10 cellular contexts compared by ENCODE assay signal in genomic region chr7:36686499-36686898, GRCh38. TPM values are rescaled to one million over a fixed set of nuclear protein-coding genes. Genes with fewer than 3 reads are reported as not detected.
DNase-seq lines count a peak whose midpoint lies in the region; ATAC-seq and TF ChIP-seq lines count a peak whose summit lies in the region.
"Had no signal": no experiment of that assay in that cellular context is flagged by ENCODE, and none has a peak within 500 bp of the region (broad histone marks: within the 10 kb centered on the region; RNA-seq: fewer than 3 reads in every experiment).

No MANE protein-coding gene starts in this region.

- no peaks in the 10 kb centered on the region for H3K9me3 ChIP-seq in sigmoid colon
- H3K9me3 ChIP-seq: heart right ventricle had no signal

- no peaks in the 10 kb centered on the region for H3K27me3 ChIP-seq in sigmoid colon
- H3K27me3 ChIP-seq: heart right ventricle had no signal

- no peaks in the 10 kb centered on the region for H3K36me3 ChIP-seq in sigmoid colon

- ATAC-seq in activated CD8-positive, alpha-beta memory T cell treated with anti-CD3 and anti-CD28 coated beads, Interleukin-2, amount 10 ng/mL, durations not matched to agents 7 days and 5 days: peak; percentile 86
- ATAC-seq in left cardiac atrium: no peak
- ATAC-seq: heart right ventricle had no signal

- intact Hi-C loops in left cardiac atrium (cut with DNase I): loop anchor here in 1 of 2 donors (10.0 kb wide), 1 partner anchor 518 kb away; no protein-coding TSS in a partner anchor
- intact Hi-C loops in sigmoid colon (cut with DNase I): no loop called here

- peak; percentile 65 for DNase-seq in LoVo (ENCODE audit: low spot score)
- peak; percentile 75 for DNase-seq in activated CD8-positive, alpha-beta memory T cell treated with anti-CD3 and anti-CD28 coated beads, Interleukin-2, amount 10 ng/mL, durations not matched to agents 7 days and 5 days
- DNase-seq in fibroblast of the aortic adventitia (ENCODE audit: low read depth): peak; percentile 8
- peak; percentile 37 to 48 for DNase-seq in stimulated activated CD8-positive, alpha-beta memory T cell treated with anti-CD3 and anti-CD28 coated beads, Interleukin-2, amount 100 ng/mL, for 48 hours (ENCODE audit: low read depth in 2 of 2)
- DNase-seq in cerebellar nuclear complex (lab: John Stamatoyannopoulos, UW): no peak
- no peak for DNase-seq in cortex of kidney (lab: John Stamatoyannopoulos, UW)
- DNase-seq in left cardiac atrium: no peak
- DNase-seq in sigmoid colon: no peak
- DNase-seq: heart right ventricle had no signal

- no peak for TF ChIP-seq POLR2A in sigmoid colon (IDR thresholded peaks at IDR 0.05)

- H3K4me3 ChIP-seq in fibroblast of the aortic adventitia (ENCODE audit: low read depth, low read length): no peak overlapping the region
- no peak overlapping the region for H3K4me3 ChIP-seq in sigmoid colon
- H3K4me3 ChIP-seq: heart right ventricle had no signal

- no peak overlapping the region for H3K4me3 Mint-ChIP-seq in activated CD8-positive, alpha-beta memory T cell treated with anti-CD3 and anti-CD28 coated beads, Interleukin-2, amount 10 ng/mL, durations not matched to agents 7 days and 5 days

- TF ChIP-seq CTCF in fibroblast of the aortic adventitia (IDR thresholded peaks at IDR 0.05; ENCODE audit: insufficient read depth, low read length) (no peak), sigmoid colon (IDR thresholded peaks at IDR 0.05) (no peak)

- H3K9me3 Mint-ChIP-seq in activated CD8-positive, alpha-beta memory T cell treated with anti-CD3 and anti-CD28 coated beads, Interleukin-2, amount 10 ng/mL, durations not matched to agents 7 days and 5 days (ENCODE audit: low read depth): no peaks in the 10 kb centered on the region

- H3K27ac ChIP-seq in sigmoid colon: no peak overlapping the region
- H3K27ac ChIP-seq: heart right ventricle had no signal

- 68 to 72% methylated on average over 5 of the region's 5 CpGs for WGBS in sigmoid colon, 2 donors

- H3K4me1 ChIP-seq in sigmoid colon: no peaks in the 10 kb centered on the region

- H3K4me1 Mint-ChIP-seq in activated CD8-positive, alpha-beta memory T cell treated with anti-CD3 and anti-CD28 coated beads, Interleukin-2, amount 10 ng/mL, durations not matched to agents 7 days and 5 days: peaks cover 75% of the 10 kb centered on the region

- H3K36me3 Mint-ChIP-seq in activated CD8-positive, alpha-beta memory T cell treated with anti-CD3 and anti-CD28 coated beads, Interleukin-2, amount 10 ng/mL, durations not matched to agents 7 days and 5 days: peaks cover 35% of the 10 kb centered on the region

- peak overlapping the region; percentile 84 for H3K27ac Mint-ChIP-seq in activated CD8-positive, alpha-beta memory T cell treated with anti-CD3 and anti-CD28 coated beads, Interleukin-2, amount 10 ng/mL, durations not matched to agents 7 days and 5 days
- H3K27ac Mint-ChIP-seq: progenitor cell of endocrine pancreas had no signal

- no peaks in the 10 kb centered on the region for H3K27me3 Mint-ChIP-seq in activated CD8-positive, alpha-beta memory T cell treated with anti-CD3 and anti-CD28 coated beads, Interleukin-2, amount 10 ng/mL, durations not matched to agents 7 days and 5 days
- H3K27me3 Mint-ChIP-seq: progenitor cell of endocrine pancreas had no signal

- no peak for TF ChIP-seq EP300 in sigmoid colon (IDR thresholded peaks at IDR 0.05)

- CTCF ChIA-PET in activated CD8-positive, alpha-beta memory T cell treated with anti-CD3 and anti-CD28 coated beads, Interleukin-2, amount 10 ng/mL, durations not matched to agents 7 days and 5 days (lab: Charles Lee): interaction anchor here (1.0 to 2.0 kb wide), 2 partner anchors 9 to 495 kb away, joined by 4 to 8 read pairs; no protein-coding TSS in a partner anchor

RNA-seq across cellular contexts. Expression of gene AOAH, which starts 37.8 kb away (rescaled TPM):
- 10 to 100 TPM; 44.5 to 48.8 TPM for total RNA-seq in activated CD8-positive, alpha-beta memory T cell treated with anti-CD3 and anti-CD28 coated beads, Interleukin-2, amount 10 ng/mL, durations not matched to agents 7 days and 5 days
- 0.74 TPM in 1 of 2 replicates, not detected in the other for total RNA-seq in fibroblast of the aortic adventitia (ENCODE audit: low replicate concordance)
- 1 to 10 TPM; 2.7 to 4.8 TPM for total RNA-seq in left cardiac atrium
- total RNA-seq in sigmoid colon: 10 to 100 TPM in 3 of 4 donors, 1 to 10 TPM in 1; 3.8 to 19.4 (median 13.7) TPM
- 10 to 100 TPM; 16.2 to 61.3 (median 25.2) TPM for polyA plus RNA-seq in sigmoid colon

Comparison
In these comparisons a context has a peak if more than half of its experiments do, and no peak if none do; other contexts are left out.
1. DNase-seq: peak in LoVo (single experiment), activated CD8-positive, alpha-beta memory T cell treated with anti-CD3 and anti-CD28 coated beads, Interleukin-2, amount 10 ng/mL, durations not matched to agents 7 days and 5 days (single experiment), fibroblast of the aortic adventitia (single experiment) and stimulated activated CD8-positive, alpha-beta memory T cell treated with anti-CD3 and anti-CD28 coated beads, Interleukin-2, amount 100 ng/mL, for 48 hours (2 of 2); none in cerebellar nuclear complex (0 of 2), cortex of kidney (single experiment), left cardiac atrium (single experiment) and sigmoid colon (single experiment).